Comparison of ENCODE assay signal across 1 cellular context in the genomic region with DNA sequence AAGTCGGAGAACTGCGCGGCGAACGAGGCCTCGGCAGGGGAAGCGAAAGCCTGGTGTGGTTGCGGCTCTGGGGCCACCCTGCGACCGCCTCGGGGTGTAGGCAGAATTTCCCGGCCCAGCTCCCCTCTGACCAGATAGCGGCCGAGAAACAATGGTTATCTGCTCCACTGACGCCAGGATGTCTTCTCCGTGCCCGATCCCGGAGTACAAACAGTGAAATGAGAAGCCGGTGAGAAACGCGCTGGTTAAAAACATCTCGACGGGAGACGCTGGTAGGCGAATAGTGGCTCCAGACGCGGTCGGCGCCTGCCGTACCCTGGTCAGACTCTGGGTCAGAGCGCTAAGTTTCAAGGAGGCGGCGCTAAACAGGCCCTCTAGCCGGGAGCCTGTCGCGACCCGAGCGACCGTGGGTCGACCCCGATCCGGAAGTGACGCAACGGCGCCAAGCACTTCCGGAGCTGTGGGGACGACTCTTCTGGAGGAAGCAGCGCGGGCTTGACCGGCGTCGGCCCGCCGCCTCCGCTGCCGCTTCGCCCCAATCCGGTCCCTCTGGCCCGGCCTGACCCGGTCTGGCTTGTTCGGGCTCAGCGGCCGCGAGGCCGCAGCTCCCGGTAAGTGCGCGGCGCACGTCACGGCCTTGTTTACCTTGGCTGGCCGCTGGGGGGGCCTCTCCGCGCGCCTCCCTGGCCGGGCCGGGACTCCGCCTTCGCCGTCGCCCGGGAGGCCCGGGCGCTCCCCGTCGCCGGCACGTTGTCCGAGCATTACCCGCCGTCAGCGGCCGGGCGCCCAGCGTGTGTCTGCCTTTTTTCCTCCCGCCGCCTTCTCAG.
A peak's percentile ranks its signal among the peaks of the same experiment; 100 is the strongest.
TF ChIP-seq lines count a peak whose summit lies in the region.

A gene (plus strand): TSS at position 455 of the 827 bp plus-strand sequence. CDS start 8,717 bp downstream, outside the sequence.

TF ChIP-seq in HCT116, 20 proteins besides CTCF, POLR2A, EP300 and RAD21 (continued from another document):
- TF ChIP-seq, protein P1, sequence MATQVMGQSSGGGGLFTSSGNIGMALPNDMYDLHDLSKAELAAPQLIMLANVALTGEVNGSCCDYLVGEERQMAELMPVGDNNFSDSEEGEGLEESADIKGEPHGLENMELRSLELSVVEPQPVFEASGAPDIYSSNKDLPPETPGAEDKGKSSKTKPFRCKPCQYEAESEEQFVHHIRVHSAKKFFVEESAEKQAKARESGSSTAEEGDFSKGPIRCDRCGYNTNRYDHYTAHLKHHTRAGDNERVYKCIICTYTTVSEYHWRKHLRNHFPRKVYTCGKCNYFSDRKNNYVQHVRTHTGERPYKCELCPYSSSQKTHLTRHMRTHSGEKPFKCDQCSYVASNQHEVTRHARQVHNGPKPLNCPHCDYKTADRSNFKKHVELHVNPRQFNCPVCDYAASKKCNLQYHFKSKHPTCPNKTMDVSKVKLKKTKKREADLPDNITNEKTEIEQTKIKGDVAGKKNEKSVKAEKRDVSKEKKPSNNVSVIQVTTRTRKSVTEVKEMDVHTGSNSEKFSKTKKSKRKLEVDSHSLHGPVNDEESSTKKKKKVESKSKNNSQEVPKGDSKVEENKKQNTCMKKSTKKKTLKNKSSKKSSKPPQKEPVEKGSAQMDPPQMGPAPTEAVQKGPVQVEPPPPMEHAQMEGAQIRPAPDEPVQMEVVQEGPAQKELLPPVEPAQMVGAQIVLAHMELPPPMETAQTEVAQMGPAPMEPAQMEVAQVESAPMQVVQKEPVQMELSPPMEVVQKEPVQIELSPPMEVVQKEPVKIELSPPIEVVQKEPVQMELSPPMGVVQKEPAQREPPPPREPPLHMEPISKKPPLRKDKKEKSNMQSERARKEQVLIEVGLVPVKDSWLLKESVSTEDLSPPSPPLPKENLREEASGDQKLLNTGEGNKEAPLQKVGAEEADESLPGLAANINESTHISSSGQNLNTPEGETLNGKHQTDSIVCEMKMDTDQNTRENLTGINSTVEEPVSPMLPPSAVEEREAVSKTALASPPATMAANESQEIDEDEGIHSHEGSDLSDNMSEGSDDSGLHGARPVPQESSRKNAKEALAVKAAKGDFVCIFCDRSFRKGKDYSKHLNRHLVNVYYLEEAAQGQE (IDR thresholded peaks at IDR 0.05; ENCODE audit: low read depth) = no peak
- TF ChIP-seq, protein P2, sequence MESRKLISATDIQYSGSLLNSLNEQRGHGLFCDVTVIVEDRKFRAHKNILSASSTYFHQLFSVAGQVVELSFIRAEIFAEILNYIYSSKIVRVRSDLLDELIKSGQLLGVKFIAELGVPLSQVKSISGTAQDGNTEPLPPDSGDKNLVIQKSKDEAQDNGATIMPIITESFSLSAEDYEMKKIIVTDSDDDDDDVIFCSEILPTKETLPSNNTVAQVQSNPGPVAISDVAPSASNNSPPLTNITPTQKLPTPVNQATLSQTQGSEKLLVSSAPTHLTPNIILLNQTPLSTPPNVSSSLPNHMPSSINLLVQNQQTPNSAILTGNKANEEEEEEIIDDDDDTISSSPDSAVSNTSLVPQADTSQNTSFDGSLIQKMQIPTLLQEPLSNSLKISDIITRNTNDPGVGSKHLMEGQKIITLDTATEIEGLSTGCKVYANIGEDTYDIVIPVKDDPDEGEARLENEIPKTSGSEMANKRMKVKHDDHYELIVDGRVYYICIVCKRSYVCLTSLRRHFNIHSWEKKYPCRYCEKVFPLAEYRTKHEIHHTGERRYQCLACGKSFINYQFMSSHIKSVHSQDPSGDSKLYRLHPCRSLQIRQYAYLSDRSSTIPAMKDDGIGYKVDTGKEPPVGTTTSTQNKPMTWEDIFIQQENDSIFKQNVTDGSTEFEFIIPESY (IDR thresholded peaks at IDR 0.05; ENCODE audit: extremely low read depth, insufficient replicate concordance, low read length) = no peak
- TF ChIP-seq TCF7L2 (IDR thresholded peaks at IDR 0.05; ENCODE audit: borderline replicate concordance, extremely low read depth, insufficient read depth, insufficient read length) (no peak), SRF (IDR thresholded peaks at IDR 0.05; ENCODE audit: low read depth) (no peak), POLR2AphosphoS5 (IDR thresholded peaks at IDR 0.05; ENCODE audit: low read depth, low read length) (peak; percentile 96), ZNF274 (IDR thresholded peaks at IDR 0.05; ENCODE audit: low read depth, low read length) (no peak), SIN3A (IDR thresholded peaks at IDR 0.05; ENCODE audit: low read depth) (peak; percentile 85), EZH2phosphoT487 (IDR thresholded peaks at IDR 0.05; ENCODE audit: borderline replicate concordance) (no peak), EGR1 (IDR thresholded peaks at IDR 0.05; ENCODE audit: low read depth) (0 out of 2 replicates have a peak, but pooled peaks have one; percentile 51)
- TF ChIP-seq, protein P3, sequence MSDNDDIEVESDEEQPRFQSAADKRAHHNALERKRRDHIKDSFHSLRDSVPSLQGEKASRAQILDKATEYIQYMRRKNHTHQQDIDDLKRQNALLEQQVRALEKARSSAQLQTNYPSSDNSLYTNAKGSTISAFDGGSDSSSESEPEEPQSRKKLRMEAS (IDR thresholded peaks at IDR 0.05) = peak; percentile 69; the same call in 1 of the 2 replicates
